17 cellular contexts compared by ENCODE assay signal in genomic region chr4:107814758-107815552, GRCh38. TPM values are rescaled to one million over a fixed set of nuclear protein-coding genes. Genes with fewer than 3 reads are reported as not detected.
"Had no signal": no experiment of that assay in that cellular context is flagged by ENCODE, and none has a peak within 500 bp of the region (broad histone marks: within the 10 kb centered on the region; RNA-seq: fewer than 3 reads in every experiment).

No MANE protein-coding gene starts in this region.

- H3K27me3 ChIP-seq: heart left ventricle had no signal

- H3K4me3 Mint-ChIP-seq: activated B cell treated with CpG ODN at 0.5 μM for 24 hours; activated CD4-positive, alpha-beta T cell treated with anti-CD3 and anti-CD28 coated beads, Interleukin-2, amount 10 ng/mL, durations not matched to agents 24 days and 14 days; activated CD8-positive, alpha-beta T cell treated with anti-CD3 and anti-CD28 coated beads, Interleukin-2, amount 10 ng/mL, durations not matched to agents 7 days and 5 days; mesothelial cell of epicardium; stimulated activated naive CD8-positive, alpha-beta T cell treated with anti-CD3 and anti-CD28 coated beads, Interleukin-15, amount 100 ng/mL, for 72 hours had no signal

- H3K9me3 Mint-ChIP-seq: activated B cell treated with CpG ODN at 0.5 μM for 24 hours; activated CD4-positive, alpha-beta T cell treated with anti-CD3 and anti-CD28 coated beads, Interleukin-2, amount 10 ng/mL, durations not matched to agents 24 days and 14 days; activated naive CD4-positive, alpha-beta T cell treated with anti-CD3 and anti-CD28 coated beads, Interleukin-2, amount 50 U/mL, for 72 hours; mesothelial cell of epicardium; stimulated activated naive CD8-positive, alpha-beta T cell treated with anti-CD3 and anti-CD28 coated beads, Interleukin-15, amount 100 ng/mL, for 72 hours had no signal

- DNase-seq: activated B cell treated with CpG ODN at 0.5 μM for 24 hours; activated CD4-positive, alpha-beta T cell treated with anti-CD3 and anti-CD28 coated beads, Interleukin-2, amount 10 ng/mL, durations not matched to agents 24 days and 14 days; activated CD8-positive, alpha-beta memory T cell treated with anti-CD3 and anti-CD28 coated beads, Interleukin-2, amount 50 U/mL, for 4 hours; activated CD8-positive, alpha-beta T cell treated with anti-CD3 and anti-CD28 coated beads, Interleukin-2, amount 10 ng/mL, durations not matched to agents 7 days and 5 days; activated effector memory CD4-positive, alpha-beta T cell treated with anti-CD3 and anti-CD28 coated beads, Interleukin-2, amount 50 U/mL, for 16 hours; activated T-cell treated with anti-CD3 and anti-CD28 coated beads, Interleukin-2, amount 50 U/mL, for 48 hours; caudate nucleus; effector CD8-positive, alpha-beta T cell; heart left ventricle; stimulated activated CD4-positive, alpha-beta T cell treated with anti-CD3 and anti-CD28 coated beads, Interleukin-1b, Interleukin-23, amount 100 ng/mL, for 48 hours; stimulated activated naive CD8-positive, alpha-beta T cell treated with anti-CD3 and anti-CD28 coated beads, Interleukin-15, amount 100 ng/mL, for 72 hours; T-helper 1 cell; T1000 had no signal

- H3K27ac Mint-ChIP-seq: activated B cell treated with CpG ODN at 0.5 μM for 24 hours; activated CD4-positive, alpha-beta T cell treated with anti-CD3 and anti-CD28 coated beads, Interleukin-2, amount 10 ng/mL, durations not matched to agents 24 days and 14 days; activated CD8-positive, alpha-beta T cell treated with anti-CD3 and anti-CD28 coated beads, Interleukin-2, amount 10 ng/mL, durations not matched to agents 7 days and 5 days; activated naive CD4-positive, alpha-beta T cell treated with anti-CD3 and anti-CD28 coated beads, Interleukin-2, amount 50 U/mL, for 72 hours; mesothelial cell of epicardium; stimulated activated naive CD8-positive, alpha-beta T cell treated with anti-CD3 and anti-CD28 coated beads, Interleukin-15, amount 100 ng/mL, for 72 hours had no signal

- H3K4me1 Mint-ChIP-seq: activated B cell treated with CpG ODN at 0.5 μM for 24 hours; stimulated activated naive CD8-positive, alpha-beta T cell treated with anti-CD3 and anti-CD28 coated beads, Interleukin-15, amount 100 ng/mL, for 72 hours had no signal

- H3K9me3 ChIP-seq: heart left ventricle had no signal

- H3K36me3 ChIP-seq: heart left ventricle had no signal

- H3K36me3 Mint-ChIP-seq: activated naive CD4-positive, alpha-beta T cell treated with anti-CD3 and anti-CD28 coated beads, Interleukin-2, amount 50 U/mL, for 72 hours; mesothelial cell of epicardium had no signal

- H3K27me3 Mint-ChIP-seq: activated CD4-positive, alpha-beta T cell treated with anti-CD3 and anti-CD28 coated beads, Interleukin-2, amount 10 ng/mL, durations not matched to agents 24 days and 14 days had no signal

- ATAC-seq: activated CD8-positive, alpha-beta T cell treated with anti-CD3 and anti-CD28 coated beads, Interleukin-2, amount 10 ng/mL, durations not matched to agents 7 days and 5 days; activated naive CD4-positive, alpha-beta T cell treated with anti-CD3 and anti-CD28 coated beads, Interleukin-2, amount 50 U/mL, for 72 hours; heart left ventricle; stimulated activated naive CD8-positive, alpha-beta T cell treated with anti-CD3 and anti-CD28 coated beads, Interleukin-15, amount 100 ng/mL, for 72 hours had no signal

- H3K4me3 ChIP-seq: coronary artery, heart left ventricle, lung had no signal

- H3K27ac ChIP-seq: coronary artery, heart left ventricle had no signal

RNA-seq across cellular contexts. Expression of gene SGMS2, which starts 9.8 kb away (rescaled TPM):
- total RNA-seq: activated B cell treated with CpG ODN at 0.5 μM for 24 hours; activated CD8-positive, alpha-beta T cell treated with anti-CD3 and anti-CD28 coated beads, Interleukin-2, amount 10 ng/mL, durations not matched to agents 7 days and 5 days had no signal
